ENCODE assay signal across 33 cellular contexts in the genomic region with DNA sequence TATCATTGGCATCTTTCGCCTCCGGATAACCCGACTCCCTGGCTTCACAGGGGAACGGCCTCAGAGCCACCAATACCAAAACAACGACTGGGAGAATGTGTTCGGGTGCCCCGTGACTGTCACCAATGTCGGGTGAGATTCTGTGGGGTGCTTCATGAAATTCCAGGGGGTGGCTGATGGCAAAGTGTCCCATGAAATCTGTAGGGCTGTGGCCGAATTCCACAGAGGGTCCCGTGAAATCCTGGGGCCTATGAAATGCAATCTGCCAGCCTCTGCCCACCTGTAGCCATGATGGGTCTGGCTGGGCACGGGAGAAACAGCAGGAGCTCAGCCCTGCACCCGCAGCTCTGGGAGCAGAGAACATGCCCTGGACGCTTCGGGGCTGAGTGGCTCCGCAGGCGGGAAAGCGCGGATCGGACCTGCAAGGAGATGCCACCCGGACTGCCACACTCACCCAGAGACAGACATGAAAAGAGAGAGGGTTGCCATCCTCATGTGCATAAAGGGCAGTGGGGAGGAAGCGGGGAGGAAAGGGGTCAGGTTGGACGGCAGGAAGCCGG.
"Had no signal": no experiment of that assay in that cellular context is flagged by ENCODE, and none has a peak within 500 bp of the region (broad histone marks: within the 10 kb centered on the region; RNA-seq: fewer than 3 reads in every experiment).

No MANE protein-coding gene starts in this region.

- H3K27ac Mint-ChIP-seq: activated CD4-positive, alpha-beta memory T cell treated with anti-CD3 and anti-CD28 coated beads for 36 hours; activated CD4-positive, alpha-beta T cell treated with anti-CD3 and anti-CD28 coated beads for 36 hours; activated CD4-positive, alpha-beta T cell treated with anti-CD3 and anti-CD28 coated beads, Interleukin-2, amount 10 ng/mL, durations not matched to agents 24 days and 14 days; activated CD8-positive, alpha-beta memory T cell treated with anti-CD3 and anti-CD28 coated beads, Interleukin-2, amount 10 ng/mL, durations not matched to agents 7 days and 5 days; activated CD8-positive, alpha-beta T cell treated with anti-CD3 and anti-CD28 coated beads, Interleukin-2, amount 10 ng/mL, durations not matched to agents 7 days and 5 days; activated naive CD4-positive, alpha-beta T cell treated with anti-CD3 and anti-CD28 coated beads for 36 hours; activated naive CD4-positive, alpha-beta T cell treated with anti-CD3 and anti-CD28 coated beads, Interleukin-2, amount 50 U/mL, for 24 hours; activated naive CD8-positive, alpha-beta T cell treated with anti-CD3 and anti-CD28 coated beads for 36 hours; activated naive CD8-positive, alpha-beta T cell treated with anti-CD3 and anti-CD28 coated beads, Interleukin-2, amount 50 U/mL, for 24 hours; activated T-helper 1 cell treated with anti-CD3 and anti-CD28 coated beads, Interleukin-12 subunit alpha, Interleukin-12 subunit beta, Interleukin-2, Interleukin-4 antibody, amounts not matched to agents 30 ng/mL and 10 ng/mL and 1 ng/mL, durations not matched to agents 14 hours and 24 hours and 36 hours; activated T-helper 2 cell treated with anti-CD3 and anti-CD28 coated beads, Interferon-gamma antibody, Interleukin-2, Interleukin-4, amounts not matched to agents 10 μg/mL and 5 μg/mL and 100 μg/mL, durations not matched to agents 14 hours and 24 hours and 36 hours; T-helper 17 cell; T-helper 2 cell treated with Interferon-gamma antibody and Interleukin-4, amounts not matched to agents 5 μg/mL and 100 μg/mL, for 36 hours had no signal

- H3K27ac ChIP-seq: adrenal gland, brain microvascular endothelial cell, epithelial cell of prostate, esophagus squamous epithelium, gastroesophageal sphincter had no signal

- H3K4me1 Mint-ChIP-seq: activated CD4-positive, alpha-beta T cell treated with anti-CD3 and anti-CD28 coated beads, Interleukin-2, amount 10 ng/mL, durations not matched to agents 24 days and 14 days; activated CD8-positive, alpha-beta memory T cell treated with anti-CD3 and anti-CD28 coated beads, Interleukin-2, amount 10 ng/mL, durations not matched to agents 7 days and 5 days; activated naive CD4-positive, alpha-beta T cell treated with anti-CD3 and anti-CD28 coated beads, Interleukin-2, amount 50 U/mL, for 24 hours; activated naive CD8-positive, alpha-beta T cell treated with anti-CD3 and anti-CD28 coated beads for 36 hours; activated naive CD8-positive, alpha-beta T cell treated with anti-CD3 and anti-CD28 coated beads, Interleukin-2, amount 50 U/mL, for 24 hours; central memory CD8-positive, alpha-beta T cell had no signal

- H3K4me3 Mint-ChIP-seq: activated CD4-positive, alpha-beta memory T cell treated with anti-CD3 and anti-CD28 coated beads for 36 hours; activated CD4-positive, alpha-beta T cell treated with anti-CD3 and anti-CD28 coated beads for 36 hours; activated CD4-positive, alpha-beta T cell treated with anti-CD3 and anti-CD28 coated beads, Interleukin-2, amount 10 ng/mL, durations not matched to agents 24 days and 14 days; activated CD8-positive, alpha-beta memory T cell treated with anti-CD3 and anti-CD28 coated beads, Interleukin-2, amount 10 ng/mL, durations not matched to agents 7 days and 5 days; activated CD8-positive, alpha-beta T cell treated with anti-CD3 and anti-CD28 coated beads, Interleukin-2, amount 10 ng/mL, durations not matched to agents 7 days and 5 days; activated naive CD4-positive, alpha-beta T cell treated with anti-CD3 and anti-CD28 coated beads for 36 hours; activated naive CD4-positive, alpha-beta T cell treated with anti-CD3 and anti-CD28 coated beads, Interleukin-2, amount 50 U/mL, for 24 hours; activated naive CD8-positive, alpha-beta T cell treated with anti-CD3 and anti-CD28 coated beads for 36 hours; activated naive CD8-positive, alpha-beta T cell treated with anti-CD3 and anti-CD28 coated beads, Interleukin-2, amount 50 U/mL, for 24 hours; activated T-helper 1 cell treated with anti-CD3 and anti-CD28 coated beads, Interleukin-12 subunit alpha, Interleukin-12 subunit beta, Interleukin-2, Interleukin-4 antibody, amounts not matched to agents 30 ng/mL and 10 ng/mL and 1 ng/mL, durations not matched to agents 14 hours and 24 hours and 36 hours; central memory CD8-positive, alpha-beta T cell; T-helper 17 cell; T-helper 2 cell treated with Interferon-gamma antibody and Interleukin-4, amounts not matched to agents 5 μg/mL and 100 μg/mL, for 36 hours had no signal

- H3K36me3 Mint-ChIP-seq: activated CD4-positive, alpha-beta memory T cell treated with anti-CD3 and anti-CD28 coated beads for 36 hours; activated CD8-positive, alpha-beta memory T cell treated with anti-CD3 and anti-CD28 coated beads, Interleukin-2, amount 10 ng/mL, durations not matched to agents 7 days and 5 days; activated naive CD4-positive, alpha-beta T cell treated with anti-CD3 and anti-CD28 coated beads, Interleukin-2, amount 50 U/mL, for 24 hours; activated naive CD8-positive, alpha-beta T cell treated with anti-CD3 and anti-CD28 coated beads for 36 hours had no signal

- H3K4me3 ChIP-seq: adrenal gland, esophagus squamous epithelium, gastroesophageal sphincter had no signal

- H3K36me3 ChIP-seq: adrenal gland, brain microvascular endothelial cell, esophagus squamous epithelium, gastroesophageal sphincter had no signal

- H3K4me1 ChIP-seq: adrenal gland had no signal

- H3K9me3 Mint-ChIP-seq: activated CD4-positive, alpha-beta memory T cell treated with anti-CD3 and anti-CD28 coated beads for 36 hours; activated CD4-positive, alpha-beta T cell treated with anti-CD3 and anti-CD28 coated beads, Interleukin-2, amount 10 ng/mL, durations not matched to agents 24 days and 14 days; activated naive CD4-positive, alpha-beta T cell treated with anti-CD3 and anti-CD28 coated beads for 36 hours; activated naive CD4-positive, alpha-beta T cell treated with anti-CD3 and anti-CD28 coated beads, Interleukin-2, amount 50 U/mL, for 24 hours; activated naive CD8-positive, alpha-beta T cell treated with anti-CD3 and anti-CD28 coated beads for 36 hours; activated naive CD8-positive, alpha-beta T cell treated with anti-CD3 and anti-CD28 coated beads, Interleukin-2, amount 50 U/mL, for 24 hours; activated T-helper 1 cell treated with anti-CD3 and anti-CD28 coated beads, Interleukin-12 subunit alpha, Interleukin-12 subunit beta, Interleukin-2, Interleukin-4 antibody, amounts not matched to agents 30 ng/mL and 10 ng/mL and 1 ng/mL, durations not matched to agents 14 hours and 24 hours and 36 hours; activated T-helper 2 cell treated with anti-CD3 and anti-CD28 coated beads, Interferon-gamma antibody, Interleukin-2, Interleukin-4, amounts not matched to agents 10 μg/mL and 5 μg/mL and 100 μg/mL, durations not matched to agents 14 hours and 24 hours and 36 hours; central memory CD8-positive, alpha-beta T cell; T-helper 2 cell treated with Interferon-gamma antibody and Interleukin-4, amounts not matched to agents 5 μg/mL and 100 μg/mL, for 36 hours had no signal

- H3K27me3 Mint-ChIP-seq: activated CD4-positive, alpha-beta T cell treated with anti-CD3 and anti-CD28 coated beads, Interleukin-2, amount 10 ng/mL, durations not matched to agents 24 days and 14 days; activated CD8-positive, alpha-beta memory T cell treated with anti-CD3 and anti-CD28 coated beads, Interleukin-2, amount 10 ng/mL, durations not matched to agents 7 days and 5 days had no signal

- H3K9me3 ChIP-seq: adrenal gland, esophagus squamous epithelium, gastroesophageal sphincter had no signal

- H3K27me3 ChIP-seq: adrenal gland, brain microvascular endothelial cell had no signal

- ATAC-seq: activated CD4-positive, alpha-beta T cell treated with anti-CD3 and anti-CD28 coated beads for 36 hours; activated CD8-positive, alpha-beta memory T cell treated with anti-CD3 and anti-CD28 coated beads, Interleukin-2, amount 10 ng/mL, durations not matched to agents 7 days and 5 days; activated CD8-positive, alpha-beta T cell treated with anti-CD3 and anti-CD28 coated beads, Interleukin-2, amount 10 ng/mL, durations not matched to agents 7 days and 5 days; activated naive CD8-positive, alpha-beta T cell treated with anti-CD3 and anti-CD28 coated beads, Interleukin-2, amount 50 U/mL, for 24 hours; gastroesophageal sphincter; T-helper 17 cell had no signal

- DNase-seq: activated CD4-positive, alpha-beta memory T cell treated with anti-CD3 and anti-CD28 coated beads for 36 hours; activated CD4-positive, alpha-beta T cell treated with anti-CD3 and anti-CD28 coated beads for 36 hours; activated CD4-positive, alpha-beta T cell treated with anti-CD3 and anti-CD28 coated beads, Interleukin-2, amount 10 ng/mL, durations not matched to agents 24 days and 14 days; activated CD4-positive, CD25-positive, alpha-beta regulatory T cell; activated CD4-positive, CD25-positive, alpha-beta regulatory T cell treated with anti-CD3 and anti-CD28 coated beads, Interleukin-2, amount 50 U/mL, for 72 hours; activated CD8-positive, alpha-beta memory T cell treated with anti-CD3 and anti-CD28 coated beads, Interleukin-2, amount 10 ng/mL, durations not matched to agents 7 days and 5 days; activated CD8-positive, alpha-beta memory T cell treated with anti-CD3 and anti-CD28 coated beads, Interleukin-2, amount 50 U/mL, for 4 hours; activated CD8-positive, alpha-beta T cell treated with anti-CD3 and anti-CD28 coated beads, Interleukin-2, amount 10 ng/mL, durations not matched to agents 7 days and 5 days; activated effector memory CD4-positive, alpha-beta T cell treated with anti-CD3 and anti-CD28 coated beads, Interleukin-2, amount 50 U/mL, for 16 hours; activated naive CD4-positive, alpha-beta T cell treated with anti-CD3 and anti-CD28 coated beads for 36 hours; activated naive CD8-positive, alpha-beta T cell treated with anti-CD3 and anti-CD28 coated beads for 36 hours; activated naive CD8-positive, alpha-beta T cell treated with anti-CD3 and anti-CD28 coated beads, Interleukin-2, amount 50 U/mL, for 24 hours; activated T-cell treated with anti-CD3 and anti-CD28 coated beads, Interleukin-2, amount 50 U/mL, for 1 hour; activated T-cell treated with anti-CD3 and anti-CD28 coated beads, Interleukin-2, amount 50 U/mL, for 48 hours; adrenal gland; amygdala; aorta; brain microvascular endothelial cell; cortex of kidney; dermis blood vessel endothelial cell; effector CD8-positive, alpha-beta T cell; esophagus squamous epithelium; foreskin melanocyte; T-helper 1 cell; T-helper 17 cell; T1000 had no signal
